14 cellular contexts compared by ENCODE assay signal in genomic region chr20:24987244-24987643, GRCh38. TPM values are rescaled to one million over a fixed set of nuclear protein-coding genes. Genes with fewer than 3 reads are reported as not detected.
DNase-seq lines count a peak whose midpoint lies in the region; ATAC-seq lines count a peak whose summit lies in the region.
"Had no signal": no experiment of that assay in that cellular context is flagged by ENCODE, and none has a peak within 500 bp of the region (broad histone marks: within the 10 kb centered on the region; RNA-seq: fewer than 3 reads in every experiment).

No MANE protein-coding gene starts in this region.

- DNase-seq in NOMO-1 treated with DMSO at 0.1 percent for 48 hours (lab: John Stamatoyannopoulos, UW; ENCODE audit: unreplicated experiment) (peak; percentile 7), NOMO-1 (lab: John Stamatoyannopoulos, UW; ENCODE audit: unreplicated experiment in 2 of 2) (no peak), GM23248 (peak; percentile 11), renal cortical epithelial cell (ENCODE audit: low read depth) (peak; percentile 83), inferior parietal cortex (ENCODE audit: extremely low spot score) (no peak), H7 (no peak)
- no peak for DNase-seq in activated naive CD8-positive, alpha-beta T cell treated with anti-CD3 and anti-CD28 coated beads, Interleukin-2, amount 50 U/mL, for 24 hours
- DNase-seq: naive B cell, NCI-H2227 treated with DMSO at 0.1 percent for 48 hours had no signal

- 71 to 75% methylated on average over 2 of the region's 2 CpGs for WGBS in GM23248 (ENCODE audit: low coverage in 1 of 2, low lambda C conversion rate in 2 of 2, missing lambda C conversion rate in 2 of 2), 2 experiments

- H3K4me1 ChIP-seq in GM23248 (ENCODE audit: insufficient read depth) = peaks cover 6% of the 10 kb centered on the region; the same call in 1 of the 2 replicates

- H3K9me3 Mint-ChIP-seq in activated naive CD8-positive, alpha-beta T cell treated with anti-CD3 and anti-CD28 coated beads, Interleukin-2, amount 50 U/mL, for 24 hours = no peaks in the 10 kb centered on the region
- H3K9me3 Mint-ChIP-seq: naive B cell; T-helper 2 cell treated with Interferon-gamma antibody and Interleukin-4, amounts not matched to agents 5 μg/mL and 100 μg/mL, for 36 hours had no signal

- H3K4me2 ChIP-seq in GM23248 (ENCODE audit: unreplicated experiment) = no peak overlapping the region

- ATAC-seq in activated naive CD8-positive, alpha-beta T cell treated with anti-CD3 and anti-CD28 coated beads, Interleukin-2, amount 50 U/mL, for 24 hours = peak; percentile 56
- ATAC-seq in HG02798 (IDR thresholded peaks at IDR 0.05; ENCODE audit: poor library complexity, unreplicated experiment) = no peak

- H2AFZ ChIP-seq in GM23248 = no peak overlapping the region

- H4K20me1 ChIP-seq in GM23248 (ENCODE audit: insufficient read depth) = no peaks in the 10 kb centered on the region

- H3K79me2 ChIP-seq in GM23248 (ENCODE audit: insufficient read depth) = peaks cover 90% of the 10 kb centered on the region

- in situ Hi-C loops in GM23248 (cut with MboI) = loop anchor here (25.0 kb wide), 2 partner anchors 525 to 875 kb away; no protein-coding TSS in a partner anchor

- H3K36me3 ChIP-seq in GM23248 (ENCODE audit: low read depth) (no peaks in the 10 kb centered on the region), H7 (replicated peaks; ENCODE audit: control insufficient read depth, insufficient read depth, low read length) (no peaks in the 10 kb centered on the region)

- H3K4me3 Mint-ChIP-seq in activated naive CD8-positive, alpha-beta T cell treated with anti-CD3 and anti-CD28 coated beads, Interleukin-2, amount 50 U/mL, for 24 hours = no peak overlapping the region
- H3K4me3 Mint-ChIP-seq: naive B cell; T-helper 2 cell treated with Interferon-gamma antibody and Interleukin-4, amounts not matched to agents 5 μg/mL and 100 μg/mL, for 36 hours had no signal

- no peak overlapping the region for H3K9ac ChIP-seq in GM23248

- H3K27ac ChIP-seq in GM23248 = no peak overlapping the region
- H3K27ac ChIP-seq: Peyer's patch had no signal

- H3K9me2 ChIP-seq in GM23248 (ENCODE audit: insufficient read depth) = no peaks in the 10 kb centered on the region

- H3K9me3 ChIP-seq in GM23248 (ENCODE audit: low read depth) = no peaks in the 10 kb centered on the region
- H3K9me3 ChIP-seq: Peyer's patch, upper lobe of left lung had no signal

- H3K4me3 ChIP-seq in GM23248 (no peak overlapping the region), H7 (ENCODE audit: insufficient read depth, low read depth, low read length) (no peak overlapping the region)
- H3K4me3 ChIP-seq: Peyer's patch, upper lobe of left lung had no signal

- H3K27me3 ChIP-seq in GM23248 (replicated peaks; ENCODE audit: insufficient read depth) (no peaks in the 10 kb centered on the region), H7 (ENCODE audit: control insufficient read depth, insufficient read depth, low read length) (no peaks in the 10 kb centered on the region; the same call in 1 of the 2 replicates)
- H3K27me3 ChIP-seq: Peyer's patch, upper lobe of left lung had no signal

- H3K27ac Mint-ChIP-seq in activated naive CD8-positive, alpha-beta T cell treated with anti-CD3 and anti-CD28 coated beads, Interleukin-2, amount 50 U/mL, for 24 hours = no peak overlapping the region
- H3K27ac Mint-ChIP-seq: T-helper 2 cell treated with Interferon-gamma antibody and Interleukin-4, amounts not matched to agents 5 μg/mL and 100 μg/mL, for 36 hours had no signal

- peaks cover 37% of the 10 kb centered on the region for H3K36me3 Mint-ChIP-seq in activated naive CD8-positive, alpha-beta T cell treated with anti-CD3 and anti-CD28 coated beads, Interleukin-2, amount 50 U/mL, for 24 hours (ENCODE audit: low read depth)

- H3K4me1 Mint-ChIP-seq in activated naive CD8-positive, alpha-beta T cell treated with anti-CD3 and anti-CD28 coated beads, Interleukin-2, amount 50 U/mL, for 24 hours = peaks cover 77% of the 10 kb centered on the region

- H3K27me3 Mint-ChIP-seq in activated naive CD8-positive, alpha-beta T cell treated with anti-CD3 and anti-CD28 coated beads, Interleukin-2, amount 50 U/mL, for 24 hours = no peaks in the 10 kb centered on the region
- H3K27me3 Mint-ChIP-seq: naive B cell had no signal

- H3F3A ChIP-seq in GM23248 (ENCODE audit: insufficient read depth) = no peaks in the 10 kb centered on the region

RNA-seq across cellular contexts. Expression of gene APMAP, which starts 5.3 kb away (rescaled TPM):
- total RNA-seq in GM23248 (2014; rRNA removed; shearing (Covaris generic)) = 109 and 129 TPM in 2 replicates
- 123 and 129 TPM in 2 replicates for polyA plus RNA-seq in GM23248 (2016; fragmentation: Nextera tagmentation; extraction: Ambion mirVana)
- 99.2 and 104 TPM in 2 replicates for total RNA-seq in renal cortical epithelial cell
- 63.5 and 69.0 TPM in 2 replicates for total RNA-seq in H7 (2014; rRNA removed; shearing (Covaris generic))

RNA-seq across cellular contexts. Expression of gene CST7, which starts 38.2 kb away (rescaled TPM):
- total RNA-seq in GM23248 (2014; rRNA removed; shearing (Covaris generic)) = not detected in 2 replicates
- not detected in 2 replicates for polyA plus RNA-seq in GM23248 (2016; fragmentation: Nextera tagmentation; extraction: Ambion mirVana)
- not detected in 2 replicates for total RNA-seq in renal cortical epithelial cell
- total RNA-seq in H7 (2014; rRNA removed; shearing (Covaris generic)) = not detected in 2 replicates
- total RNA-seq: A673 had no signal

Comparison
In these comparisons a context has a peak if more than half of its experiments do, and no peak if none do; other contexts are left out.
1. DNase-seq: peak in NOMO-1 treated with DMSO at 0.1 percent for 48 hours (single experiment), GM23248 (single experiment) and renal cortical epithelial cell (single experiment); none in NOMO-1 (0 of 2), activated naive CD8-positive, alpha-beta T cell treated with anti-CD3 and anti-CD28 coated beads, Interleukin-2, amount 50 U/mL, for 24 hours (single experiment), inferior parietal cortex (single experiment) and H7 (single experiment).